11 cellular contexts compared by ENCODE assay signal in genomic region chr17:70138309-70138865, GRCh38. TPM values are rescaled to one million over a fixed set of nuclear protein-coding genes. Genes with fewer than 3 reads are reported as not detected.
DNase-seq lines count a peak whose midpoint lies in the region; ATAC-seq and TF ChIP-seq lines count a peak whose summit lies in the region.
"Had no signal": no experiment of that assay in that cellular context is flagged by ENCODE, and none has a peak within 500 bp of the region (broad histone marks: within the 10 kb centered on the region; RNA-seq: fewer than 3 reads in every experiment).

No MANE protein-coding gene starts in this region.

- H3K36me3 ChIP-seq in left lung (no peaks in the 10 kb centered on the region), tibial artery (no peaks in the 10 kb centered on the region)
- H3K36me3 ChIP-seq: Peyer's patch had no signal

- H3K4me1 ChIP-seq in left lung: peaks cover 8 to 16% of the 10 kb centered on the region in 2 donors
- peaks cover 0 to 17% (median 12%) of the 10 kb centered on the region in 4 donors for H3K4me1 ChIP-seq in tibial artery

- intact Hi-C loops in left lung (cut with DNase I) (no loop called here), tibial artery (cut with DNase I; ENCODE audit: low total_unique reads) (loop anchor here (2.0 kb wide), 1 partner anchor 32 kb away; no protein-coding TSS in a partner anchor)

- H3K4me1 Mint-ChIP-seq in HFFc6 (ENCODE audit: low read depth): peaks cover 24% of the 10 kb centered on the region

- no peak for TF ChIP-seq CTCF in HFFc6 (IDR thresholded peaks at IDR 0.05)
- no peak for TF ChIP-seq CTCF in left lung (IDR thresholded peaks at IDR 0.05)
- TF ChIP-seq CTCF in tibial artery (IDR thresholded peaks at IDR 0.05): no peak

- H3K9me3 ChIP-seq in left lung (no peaks in the 10 kb centered on the region), tibial artery (no peaks in the 10 kb centered on the region)
- H3K9me3 ChIP-seq: Peyer's patch had no signal

- ATAC-seq in left lung: peak; percentile 20

- H3K36me3 Mint-ChIP-seq in HFFc6 (ENCODE audit: low read depth): no peaks in the 10 kb centered on the region

- H3K4me3 ChIP-seq in left lung (no peak overlapping the region), tibial artery (no peak overlapping the region)

- H3K27ac Mint-ChIP-seq in HFFc6: peak overlapping the region; percentile 92

- DNase-seq in HFFc6: peak; percentile 19
- DNase-seq in caudate nucleus (lab: John Stamatoyannopoulos, UW): no peak
- no peak for DNase-seq in left lung
- no peak for DNase-seq in tibial artery
- DNase-seq in dermis blood vessel endothelial cell: no peak
- no peak for DNase-seq in DMS 273 (lab: John Stamatoyannopoulos, UW; ENCODE audit: unreplicated experiment)
- no peak for DNase-seq in activated effector memory CD4-positive, alpha-beta T cell treated with Interleukin-2 at 50 U/mL for 16 hours
- DNase-seq in HPDE6-E6E7 (ENCODE audit: extremely low spot score): no peak
- DNase-seq: activated CD4-positive, alpha-beta T cell treated with anti-CD3 and anti-CD28 coated beads, Interleukin-2, amount 50 U/mL, for 48 hours; NCI-H1048 had no signal

- H3K4me3 Mint-ChIP-seq in HFFc6: peak overlapping the region; percentile 88

- peaks cover 2% of the 10 kb centered on the region for H3K27me3 Mint-ChIP-seq in HFFc6 (ENCODE audit: insufficient read depth)

- H3K9me3 Mint-ChIP-seq in HFFc6: no peaks in the 10 kb centered on the region

- H3K27ac ChIP-seq in caudate nucleus (ENCODE audit: low read depth, low read length) (peak overlapping the region; percentile 56), left lung (peak overlapping the region; percentile 77 to 90), tibial artery (peak overlapping the region; percentile 52 to 76)

- H3K27me3 ChIP-seq in left lung: no peaks in the 10 kb centered on the region
- no peaks in the 10 kb centered on the region for H3K27me3 ChIP-seq in tibial artery
- H3K27me3 ChIP-seq: Peyer's patch had no signal

RNA-seq across cellular contexts. Expression of gene KCNJ2, which starts 30.9 kb away (rescaled TPM):
- under 1 TPM; 0.23 to 0.47 (median 0.37) TPM for total RNA-seq in HFFc6 (2021; fragmentation: NEBNext Ultra II Directional; extraction: Animal tissue kit (Norgen Biotek cat#: 25700))
- total RNA-seq in left lung (10 to 100 TPM; 14.6 to 25.3 TPM), dermis blood vessel endothelial cell (2.7 and 11.6 TPM in 2 replicates)
